ENCODE assay signal across 10 cellular contexts in genomic region chr1:41497056-41497440, GRCh38. TPM values are rescaled to one million over a fixed set of nuclear protein-coding genes. Genes with fewer than 3 reads are reported as not detected.
A peak's percentile ranks its signal among the peaks of the same experiment; 100 is the strongest.
DNase-seq lines count a peak whose midpoint lies in the region; ATAC-seq and TF ChIP-seq lines count a peak whose summit lies in the region.
"Had no signal": no experiment of that assay in that cellular context is flagged by ENCODE, and none has a peak within 500 bp of the region (broad histone marks: within the 10 kb centered on the region; RNA-seq: fewer than 3 reads in every experiment).

No MANE protein-coding gene starts in this region.

- peaks cover 0 to 10% (median 5%) of the 10 kb centered on the region in 4 donors for H3K4me1 ChIP-seq in right lobe of liver
- H3K4me1 ChIP-seq in tibial nerve = peaks cover 0 to 52% (median 22%) of the 10 kb centered on the region in 4 donors

- H3K4me3 ChIP-seq in right lobe of liver = no peak overlapping the region
- no peak overlapping the region for H3K4me3 ChIP-seq in tibial nerve

- TF ChIP-seq CTCF in brain (conservative IDR thresholded peaks at IDR 0.05) = no peak
- no peak for TF ChIP-seq CTCF in right lobe of liver (IDR thresholded peaks at IDR 0.05)
- TF ChIP-seq CTCF in tibial nerve (IDR thresholded peaks at IDR 0.05) = no peak

- peak overlapping the region; percentile 29 to 59 (median 45) for H3K4me3 Mint-ChIP-seq in brain

- WGBS in right lobe of liver (ENCODE audit: insufficient coverage, low coverage, low lambda C conversion rate, missing lambda C conversion rate) = 100% methylated on average over 3 of the region's 13 CpGs
- WGBS in tibial nerve, 2 donors = 87 to 89% methylated on average over 11 to 13 of the region's 13 CpGs

- intact Hi-C loops in right lobe of liver (cut with DNase I) = no loop called here

- no peaks in the 10 kb centered on the region for H3K9me3 ChIP-seq in right lobe of liver
- no peaks in the 10 kb centered on the region for H3K9me3 ChIP-seq in tibial nerve

- peak overlapping the region in 3 of 5 experiments; percentile 36 to 89 (median 67) for H3K27ac Mint-ChIP-seq in brain
- H3K27ac Mint-ChIP-seq: naive thymus-derived CD8-positive, alpha-beta T cell had no signal

- H3K27ac ChIP-seq in right lobe of liver (peak overlapping the region in 1 of 3 donors; percentile 31), tibial nerve (peak overlapping the region; percentile 83 to 98 (median 94))

- no peaks in the 10 kb centered on the region for H3K36me3 Mint-ChIP-seq in brain
- H3K36me3 Mint-ChIP-seq: naive thymus-derived CD8-positive, alpha-beta T cell had no signal

- TF ChIP-seq EP300 in tibial nerve (IDR thresholded peaks at IDR 0.05) = no peak

- H3K9me3 Mint-ChIP-seq in brain = peaks cover 0 to 2% (median 0%) of the 10 kb centered on the region in 5 experiments
- H3K9me3 Mint-ChIP-seq: naive thymus-derived CD8-positive, alpha-beta T cell had no signal

- peaks cover 8% of the 10 kb centered on the region for H3K27me3 Mint-ChIP-seq in brain

- H3K27me3 ChIP-seq in right lobe of liver (no peaks in the 10 kb centered on the region), tibial nerve (no peaks in the 10 kb centered on the region)

- H3K4me1 Mint-ChIP-seq in brain = peaks cover 53% of the 10 kb centered on the region

- H3K36me3 ChIP-seq in right lobe of liver (no peaks in the 10 kb centered on the region), tibial nerve (no peaks in the 10 kb centered on the region)

- DNase-seq in NCI-H2107 treated with DMSO at 0.1 percent for 48 hours (lab: John Stamatoyannopoulos, UW; ENCODE audit: unreplicated experiment) (peak; percentile 36), NCI-H2107 (lab: John Stamatoyannopoulos, UW) (no peak), right lobe of liver (peak in 2 of 3 donors; percentile 23 to 44), tibial nerve (ENCODE audit: low spot score in 2 of 2) (no peak), NCI-H526 (lab: John Stamatoyannopoulos, UW) (no peak)
- DNase-seq: 8988T; naive thymus-derived CD8-positive, alpha-beta T cell had no signal

- TF ChIP-seq POLR2A in right lobe of liver (IDR thresholded peaks at IDR 0.05) (no peak), tibial nerve (IDR thresholded peaks at IDR 0.05) (no peak)

- ATAC-seq in right lobe of liver = no peak
- no peak for ATAC-seq in GM21737 (IDR thresholded peaks at IDR 0.05; ENCODE audit: unreplicated experiment)
- ATAC-seq in HG03565 (IDR thresholded peaks at IDR 0.05; ENCODE audit: unreplicated experiment) = no peak
- ATAC-seq: naive thymus-derived CD8-positive, alpha-beta T cell had no signal

RNA-seq across cellular contexts. Expression of gene EDN2, which starts 12.6 kb away (rescaled TPM):
- not detected for polyA plus RNA-seq in brain (ENCODE audit: insufficient read depth, low read depth, low replicate concordance)
- total RNA-seq in right lobe of liver = 1 to 10 TPM in 1 of 6 experiments, under 1 TPM in 3, not detected in 2; 0.18 to 1.6 (median 0.31) TPM
- total RNA-seq in tibial nerve = 1 to 10 TPM in 1 of 4 donors, under 1 TPM in 1, not detected in 2; 0.78 to 3.1 TPM
- total RNA-seq: naive thymus-derived CD8-positive, alpha-beta T cell had no signal
- polyA plus RNA-seq: naive thymus-derived CD8-positive, alpha-beta T cell had no signal

Comparison
In these comparisons a context has a peak if more than half of its experiments do, and no peak if none do; other contexts are left out.
1. DNase-seq: peak in NCI-H2107 treated with DMSO at 0.1 percent for 48 hours (single experiment) and right lobe of liver (2 of 3); none in NCI-H2107 (single experiment), tibial nerve (0 of 2) and NCI-H526 (0 of 2).